ENCODE assay signal across 13 cellular contexts in the genomic region with DNA sequence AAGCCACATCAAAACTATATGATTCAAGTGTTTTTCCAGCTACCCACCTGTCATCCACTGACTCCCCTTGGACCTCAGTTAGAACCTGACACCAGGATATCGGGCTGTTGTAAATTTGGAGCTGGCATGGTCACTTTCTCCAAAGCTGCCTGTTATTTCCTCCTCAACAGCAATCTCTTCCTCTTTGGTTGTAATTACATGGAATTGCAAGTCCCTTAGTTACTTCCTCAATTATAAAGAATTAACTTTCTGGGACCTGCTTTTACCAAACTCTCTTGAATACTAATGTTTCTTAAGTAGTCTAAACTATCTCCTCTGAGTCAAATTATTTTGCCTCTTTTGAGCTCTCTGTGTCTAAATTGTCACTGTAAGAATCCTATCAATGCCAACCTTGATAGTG.
"Had no signal": no experiment of that assay in that cellular context is flagged by ENCODE, and none has a peak within 500 bp of the region (broad histone marks: within the 10 kb centered on the region; RNA-seq: fewer than 3 reads in every experiment).

No MANE protein-coding gene starts in this region.

- H3K27me3 Mint-ChIP-seq: activated CD8-positive, alpha-beta memory T cell treated with anti-CD3 and anti-CD28 coated beads, Interleukin-2, amount 10 ng/mL, durations not matched to agents 7 days and 5 days; activated naive CD4-positive, alpha-beta T cell treated with anti-CD3 and anti-CD28 coated beads, Interleukin-2, amount 50 U/mL, for 24 hours; naive thymus-derived CD4-positive, alpha-beta T cell had no signal

- H3K9ac ChIP-seq: parathyroid adenoma had no signal

- ATAC-seq: activated CD8-positive, alpha-beta memory T cell treated with anti-CD3 and anti-CD28 coated beads, Interleukin-2, amount 10 ng/mL, durations not matched to agents 7 days and 5 days; left lobe of liver; naive thymus-derived CD4-positive, alpha-beta T cell; stimulated activated naive CD8-positive, alpha-beta T cell treated with anti-CD3 and anti-CD28 coated beads, Interleukin-15, Interleukin-2, amounts not matched to agents 100 U/mL and 50 U/mL, for 24 hours had no signal

- H2AFZ ChIP-seq: parathyroid adenoma had no signal

- DNase-seq: activated CD4-positive, alpha-beta T cell treated with anti-CD3 and anti-CD28 coated beads, Interleukin-2, amount 50 U/mL, for 48 hours; activated CD8-positive, alpha-beta memory T cell treated with anti-CD3 and anti-CD28 coated beads, Interleukin-2, amount 10 ng/mL, durations not matched to agents 7 days and 5 days; activated T-cell treated with anti-CD3 and anti-CD28 coated beads, Interleukin-2, amount 50 U/mL, for 1 hour; adrenal gland; mammary epithelial cell; naive thymus-derived CD4-positive, alpha-beta T cell; stimulated activated CD4-positive, alpha-beta T cell treated with anti-CD3 and anti-CD28 coated beads, Interleukin-2, amount 100 ng/mL, for 48 hours; stimulated activated naive CD8-positive, alpha-beta T cell treated with anti-CD3 and anti-CD28 coated beads, Interleukin-15, Interleukin-2, amounts not matched to agents 100 U/mL and 50 U/mL, for 24 hours; transverse colon had no signal

- H3K36me3 ChIP-seq: adrenal gland, transverse colon had no signal

- H3K4me3 Mint-ChIP-seq: activated CD8-positive, alpha-beta memory T cell treated with anti-CD3 and anti-CD28 coated beads, Interleukin-2, amount 10 ng/mL, durations not matched to agents 7 days and 5 days; activated naive CD4-positive, alpha-beta T cell treated with anti-CD3 and anti-CD28 coated beads, Interleukin-2, amount 50 U/mL, for 24 hours; naive thymus-derived CD4-positive, alpha-beta T cell had no signal

- H3K27me3 ChIP-seq: adrenal gland, transverse colon had no signal

- H3K4me3 ChIP-seq: adrenal gland, transverse colon had no signal

- H3K27ac Mint-ChIP-seq: activated CD8-positive, alpha-beta memory T cell treated with anti-CD3 and anti-CD28 coated beads, Interleukin-2, amount 10 ng/mL, durations not matched to agents 7 days and 5 days; activated naive CD4-positive, alpha-beta T cell treated with anti-CD3 and anti-CD28 coated beads, Interleukin-2, amount 50 U/mL, for 24 hours; naive thymus-derived CD4-positive, alpha-beta T cell had no signal

- H3K27ac ChIP-seq: adrenal gland, parathyroid adenoma, transverse colon, VCaP had no signal

- H3K4me1 ChIP-seq: adrenal gland, parathyroid adenoma, transverse colon had no signal

- H3K9me3 ChIP-seq: adrenal gland had no signal

- H3K79me2 ChIP-seq: parathyroid adenoma had no signal
